ENCODE assay signal across 8 cellular contexts in the genomic region with DNA sequence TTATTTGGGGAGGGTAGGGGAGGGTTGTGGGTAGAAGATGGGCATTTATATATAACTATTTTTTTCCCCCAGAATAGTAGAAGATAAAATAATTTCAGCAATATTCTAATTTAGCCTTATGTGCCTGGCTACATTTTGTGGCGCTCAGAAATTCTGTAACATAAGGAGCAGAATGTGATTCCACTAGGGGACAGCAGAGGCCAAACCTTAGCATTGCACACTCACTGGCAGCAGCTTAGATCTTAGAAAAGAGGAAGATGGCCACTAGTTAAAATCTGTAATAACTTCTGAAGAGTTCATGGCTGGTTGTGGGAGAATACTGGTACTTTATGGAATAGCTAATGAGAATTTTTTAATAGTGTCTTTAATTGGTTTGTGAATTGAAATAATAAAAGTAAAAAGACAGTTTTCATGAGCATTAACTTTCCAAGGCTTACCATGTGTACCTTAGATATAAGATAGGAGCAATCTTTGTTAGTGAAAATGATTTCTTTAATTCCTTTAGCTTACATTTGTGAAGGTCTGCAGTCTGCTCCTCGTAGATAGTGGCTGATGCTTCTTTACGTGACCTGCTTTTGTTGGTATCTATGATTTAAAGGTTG. TPM values are rescaled to one million over a fixed set of nuclear protein-coding genes. Genes with fewer than 3 reads are reported as not detected.
DNase-seq lines count a peak whose midpoint lies in the region; ATAC-seq and TF ChIP-seq lines count a peak whose summit lies in the region.

No MANE protein-coding gene starts in this region.

- H2BK120ac ChIP-seq in H9 (ENCODE audit: low read depth, low read length, poor library complexity, severe bottlenecking), result no peak overlapping the region

- no peaks in the 10 kb centered on the region for H3K4me1 ChIP-seq in H9 (ENCODE audit: insufficient read depth, low read length)

- H3K18ac ChIP-seq in H9 (ENCODE audit: insufficient read length, low read depth, low read length), result no peak overlapping the region

- no peaks in the 10 kb centered on the region for H3K9me3 ChIP-seq in H9 (ENCODE audit: control insufficient read depth, low read depth, low read length)

- no CpG with 5 or more reads among the region's 3 CpGs for WGBS in H9 (ENCODE audit: extremely low coverage, insufficient read length, low lambda C conversion rate)

- H3K27ac ChIP-seq in H9 (ENCODE audit: insufficient read length, low read depth, low read length) (no peak overlapping the region), RWPE1 (no peak overlapping the region), brain microvascular endothelial cell (no peak overlapping the region)

- intact Hi-C loops in Right ventricle myocardium inferior (cut with DNase I) (loop anchor here (2.0 to 5.0 kb wide), 3 partner anchors 174 to 1241 kb away; no protein-coding TSS in a partner anchor), cardiac septum (cut with DNase I) (loop anchor here (5.0 to 10.0 kb wide), 3 partner anchors 177 to 1237 kb away; no protein-coding TSS in a partner anchor)

- H3K4me1 Mint-ChIP-seq in H9, result peaks cover 0 to 5% of the 10 kb centered on the region in 2 experiments; a peak in 1 of 4 replicates

- no peaks in the 10 kb centered on the region for H3K23me2 ChIP-seq in H9 (ENCODE audit: insufficient read length, low read depth, low read length, poor library complexity, severe bottlenecking)

- H2BK5ac ChIP-seq in H9 (ENCODE audit: insufficient read length, low read length), result no peak overlapping the region

- no peak overlapping the region for H2BK20ac ChIP-seq in H9 (ENCODE audit: low read depth, low read length, poor library complexity, severe bottlenecking)

- no peak overlapping the region for H2BK12ac ChIP-seq in H9 (ENCODE audit: insufficient read length, low read depth, low read length)

- no peak overlapping the region for H4K91ac ChIP-seq in H9 (ENCODE audit: insufficient read length, low read depth, low read length)

- H3K4me3 Mint-ChIP-seq in H9, result no peak overlapping the region

- H3K4me2 ChIP-seq in H9 (ENCODE audit: insufficient read depth, insufficient read length, low read length), result no peak overlapping the region

- H3K14ac ChIP-seq in H9 (ENCODE audit: insufficient read depth, low read length), result no peak overlapping the region

- no peaks in the 10 kb centered on the region for H3K27me3 Mint-ChIP-seq in H9 (ENCODE audit: low read depth)

- H2AK5ac ChIP-seq in H9 (ENCODE audit: insufficient read length, low read length), result no peak overlapping the region

- ATAC-seq in Right ventricle myocardium inferior, result peak; percentile 83

- in situ Hi-C loops in brain microvascular endothelial cell (cut with HindIII; ENCODE audit: low pct_ligation_motif_present, low sequenced_read_pairs), result no loop called here

- no peak overlapping the region for H2BK15ac ChIP-seq in H9 (ENCODE audit: low read depth, low read length)

- no peak overlapping the region for H4K5ac ChIP-seq in H9 (ENCODE audit: insufficient read length, low read depth, low read length)

- H3K9me3 Mint-ChIP-seq in H9, result no peaks in the 10 kb centered on the region

- no peak overlapping the region for H3T11ph ChIP-seq in H9 (ENCODE audit: low read length)

- no peak for DNase-seq in Right ventricle myocardium inferior (ENCODE audit: missing footprints)
- DNase-seq in cardiac septum (ENCODE audit: low spot score), result no peak
- DNase-seq in H9, result peak; percentile 31
- peak; percentile 37 for DNase-seq in LNCaP clone FGC (ENCODE audit: low read depth)
- DNase-seq in RWPE1 (ENCODE audit: low spot score), result peak; percentile 67
- DNase-seq in brain microvascular endothelial cell, result peak; percentile 74
- peak; percentile 81 for DNase-seq in inferior parietal cortex (ENCODE audit: extremely low spot score)
- peak; percentile 18 to 37 for DNase-seq in stimulated activated CD4-positive, alpha-beta T cell treated with anti-CD3 and anti-CD28 coated beads, Interleukin-2, amount 100 ng/mL, for 24 hours

- POLR2A ChIA-PET in RWPE1 (lab: Yijun Ruan, JAX; ENCODE audit: low non-redundant PET), result interaction anchor here (0.6 kb wide), 2 partner anchors 173 to 558 kb away, joined by 3 read pairs; no protein-coding TSS in a partner anchor

- no peak overlapping the region for H3K9ac ChIP-seq in H9 (ENCODE audit: extremely low read depth, insufficient read length, low read length)

- no peak overlapping the region for H2AFZ ChIP-seq in H9 (ENCODE audit: low read length)

- H3K4ac ChIP-seq in H9 (ENCODE audit: low read depth, low read length), result no peak overlapping the region

- no peak overlapping the region for H3K27ac Mint-ChIP-seq in H9

- no peak overlapping the region for H4K8ac ChIP-seq in H9 (replicated peaks; ENCODE audit: insufficient read length, low read depth, low read length)

- H3K4me3 ChIP-seq in LNCaP clone FGC (ENCODE audit: low read depth, low read length) (no peak overlapping the region), brain microvascular endothelial cell (ENCODE audit: low read depth, low read length) (no peak overlapping the region)

- H3K79me1 ChIP-seq in H9 (ENCODE audit: insufficient read depth, low read depth, low read length, poor library complexity, severe bottlenecking), result no peaks in the 10 kb centered on the region

- H3K23ac ChIP-seq in H9 (ENCODE audit: insufficient read length, low read depth, low read length), result no peak overlapping the region

- TF ChIP-seq CTCF in H9 (conservative IDR thresholded peaks at IDR 0.05), result peak; percentile 86
- peak; percentile 91 for TF ChIP-seq CTCF in LNCaP clone FGC (IDR thresholded peaks at IDR 0.05; ENCODE audit: control insufficient read depth, extremely low read depth, insufficient read depth)
- peak; percentile 94 for TF ChIP-seq CTCF in RWPE1 (conservative IDR thresholded peaks at IDR 0.05; ENCODE audit: low read depth)
- TF ChIP-seq CTCF in brain microvascular endothelial cell (IDR thresholded peaks at IDR 0.05; ENCODE audit: low read depth, low read length, missing control alignments), result peak; percentile 98

- CTCF ChIA-PET in RWPE1 (lab: Yijun Ruan, JAX), result interaction anchor here (0.6 to 1.7 kb wide), 11 partner anchors 8 to 1241 kb away, joined by 3 to 6 read pairs (median 4); no protein-coding TSS in a partner anchor

- no peaks in the 10 kb centered on the region for H3K79me2 ChIP-seq in H9 (ENCODE audit: insufficient read depth, low read length)

- H3K27me3 ChIP-seq in H9 (ENCODE audit: insufficient read depth, low read length), result no peaks in the 10 kb centered on the region
- H3K27me3 ChIP-seq in brain microvascular endothelial cell (replicated peaks), result no peaks in the 10 kb centered on the region

- peaks cover 3% of the 10 kb centered on the region for H3K36me3 ChIP-seq in brain microvascular endothelial cell (replicated peaks)

- no peak overlapping the region for H3K56ac ChIP-seq in H9 (ENCODE audit: insufficient read length, low read depth, low read length)

- H4K20me1 ChIP-seq in H9 (ENCODE audit: control insufficient read depth, insufficient read depth, insufficient read length), result no peaks in the 10 kb centered on the region

- peaks cover 3 to 33% (median 13%) of the 10 kb centered on the region in 3 experiments; a peak in 6 of 7 replicates for H3K36me3 Mint-ChIP-seq in H9 (ENCODE audit: insufficient read depth in 1 of 3, low read depth in 3 of 3)

RNA-seq across cellular contexts. Expression of gene DDX10, which starts 33.1 kb away (rescaled TPM):
- 12.2 TPM for total RNA-seq in Right ventricle myocardium inferior
- 11.5 TPM for total RNA-seq in cardiac septum
- 46.2 and 48.3 TPM in 2 replicates for total RNA-seq in H9 (2021)

Comparison
In these comparisons a context has a peak if more than half of its experiments do, and no peak if none do; other contexts are left out.
1. DNase-seq: peak in H9 (single experiment), LNCaP clone FGC (single experiment), RWPE1 (single experiment), brain microvascular endothelial cell (single experiment), inferior parietal cortex (single experiment) and stimulated activated CD4-positive, alpha-beta T cell treated with anti-CD3 and anti-CD28 coated beads, Interleukin-2, amount 100 ng/mL, for 24 hours (2 of 2); none in Right ventricle myocardium inferior (single experiment) and cardiac septum (single experiment).
2. Peak in every context shown above with its lines, with median percentiles within 50 percentile points of each other: CTCF ChIP-seq.